Comparison of ENCODE assay signal across 21 cellular contexts in the genomic region with DNA sequence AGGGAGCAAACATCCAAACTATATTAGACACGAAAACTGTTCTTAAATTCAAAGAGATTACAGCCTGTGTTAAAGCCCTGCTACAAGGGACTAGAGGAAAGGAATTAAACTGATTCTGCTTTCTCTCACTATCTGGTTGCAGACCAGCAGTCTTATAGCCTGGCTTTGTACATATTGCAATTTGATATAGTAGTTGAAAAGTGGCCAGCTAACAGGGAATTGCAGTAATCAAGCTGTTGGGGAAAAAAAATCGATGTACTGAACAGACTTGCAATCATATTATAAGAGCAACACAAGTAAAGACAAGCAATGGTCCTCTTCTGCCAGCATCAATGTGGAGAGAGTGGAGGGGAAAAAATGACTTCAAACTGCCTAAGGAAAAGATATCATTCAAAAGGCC.
DNase-seq lines count a peak whose midpoint lies in the region; ATAC-seq and TF ChIP-seq lines count a peak whose summit lies in the region.
"Had no signal": no experiment of that assay in that cellular context is flagged by ENCODE, and none has a peak within 500 bp of the region (broad histone marks: within the 10 kb centered on the region; RNA-seq: fewer than 3 reads in every experiment).

No MANE protein-coding gene starts in this region.

- DNase-seq in NCI-H1092 treated with DMSO at 0.1 percent for 48 hours (lab: John Stamatoyannopoulos, UW) (peak; percentile 96), NCI-H2171 (lab: John Stamatoyannopoulos, UW) (peak; percentile 60), fibroblast of peridontal ligament (ENCODE audit: extremely low read depth) (peak; percentile 56), SIG-M5 (lab: John Stamatoyannopoulos, UW) (no peak)
- DNase-seq: activated CD4-positive, alpha-beta T cell treated with anti-CD3 and anti-CD28 coated beads, Interleukin-2, amount 50 U/mL, for 1 hour; activated CD8-positive, alpha-beta memory T cell treated with anti-CD3 and anti-CD28 coated beads, Interleukin-2, amount 10 ng/mL, durations not matched to agents 7 days and 5 days; activated T-cell treated with anti-CD3 and anti-CD28 coated beads, Interleukin-2, amount 50 U/mL, for 72 hours; anterior cingulate cortex; colonic mucosa; effector memory CD4-positive, alpha-beta T cell; gastrocnemius medialis; hippocampal formation; left ventricle myocardium inferior; naive thymus-derived CD4-positive, alpha-beta T cell; spleen; stimulated activated CD4-positive, alpha-beta T cell treated with anti-CD3 and anti-CD28 coated beads, Interleukin-4, amount 100 ng/mL, for 1 hour had no signal

- H3K27ac ChIP-seq in 22Rv1, result peak overlapping the region; percentile 76
- H3K27ac ChIP-seq: BLaER1 treated with 17β-estradiol and CSF1 and Interleukin-3, amounts not matched to agents 10 nM and 100 nM; colonic mucosa; gastrocnemius medialis; left ventricle myocardium inferior; spleen had no signal

- no peak for TF ChIP-seq CTCF in 22Rv1 (IDR thresholded peaks at IDR 0.05)

- no peak for ATAC-seq in HG03135 (IDR thresholded peaks at IDR 0.05; ENCODE audit: unreplicated experiment)
- ATAC-seq in GM18858 (IDR thresholded peaks at IDR 0.05; ENCODE audit: unreplicated experiment), result no peak
- ATAC-seq: activated CD8-positive, alpha-beta memory T cell treated with anti-CD3 and anti-CD28 coated beads, Interleukin-2, amount 10 ng/mL, durations not matched to agents 7 days and 5 days; activated T-cell treated with anti-CD3 and anti-CD28 coated beads, Interleukin-2, amount 50 U/mL, for 72 hours; gastrocnemius medialis; naive thymus-derived CD4-positive, alpha-beta T cell; stimulated activated memory B cell treated with anti-CD40 and anti-IgM and Interleukin-4, amounts not matched to agents 10 μg/mL and 1 μg/mL and 100 μg/mL, for 72 hours had no signal
